ENCODE assay signal across 1 cellular context in the genomic region with DNA sequence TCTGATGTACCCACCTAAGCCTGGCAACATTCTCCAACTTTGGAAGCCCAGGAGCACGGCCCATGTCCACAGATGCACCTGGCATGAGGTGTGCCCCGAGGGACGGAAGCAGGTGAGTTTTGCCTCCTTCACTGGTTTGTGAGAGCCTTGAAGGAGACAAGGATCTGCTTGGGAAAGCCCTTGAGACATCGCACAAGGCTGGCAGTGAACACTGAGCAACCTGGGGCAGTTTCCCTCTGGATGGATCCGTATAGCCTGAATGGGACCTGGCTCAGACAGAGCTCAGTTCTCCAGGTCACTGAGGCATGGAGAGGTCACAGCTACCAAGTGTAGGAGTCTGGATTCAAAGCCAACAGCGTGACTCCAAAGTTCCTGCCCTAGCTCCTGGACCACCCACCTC.
TF ChIP-seq lines count a peak whose summit lies in the region.

No MANE protein-coding gene starts in this region.

TF ChIP-seq in K562, 482 proteins besides CTCF, POLR2A, EP300 and RAD21:
- no peak for TF ChIP-seq TCF7 (IDR thresholded peaks at IDR 0.05; ENCODE audit: borderline replicate concordance)
- TF ChIP-seq EZH2 (IDR thresholded peaks at IDR 0.05; ENCODE audit: borderline replicate concordance, low read depth, low read length), result no peak
- no peak for TF ChIP-seq SIN3A (IDR thresholded peaks at IDR 0.05; ENCODE audit: borderline replicate concordance in 2 of 2, control insufficient read depth in 1 of 2, low read depth in 2 of 2, low read length in 2 of 2)
- no peak for TF ChIP-seq ZC3H4 (CRISPR knock-in tag; IDR thresholded peaks at IDR 0.05; ENCODE audit: borderline replicate concordance)
- TF ChIP-seq KAT8 (IDR thresholded peaks at IDR 0.05; ENCODE audit: low read depth), result no peak
